Comparison of ENCODE assay signal across 26 cellular contexts in the genomic region with DNA sequence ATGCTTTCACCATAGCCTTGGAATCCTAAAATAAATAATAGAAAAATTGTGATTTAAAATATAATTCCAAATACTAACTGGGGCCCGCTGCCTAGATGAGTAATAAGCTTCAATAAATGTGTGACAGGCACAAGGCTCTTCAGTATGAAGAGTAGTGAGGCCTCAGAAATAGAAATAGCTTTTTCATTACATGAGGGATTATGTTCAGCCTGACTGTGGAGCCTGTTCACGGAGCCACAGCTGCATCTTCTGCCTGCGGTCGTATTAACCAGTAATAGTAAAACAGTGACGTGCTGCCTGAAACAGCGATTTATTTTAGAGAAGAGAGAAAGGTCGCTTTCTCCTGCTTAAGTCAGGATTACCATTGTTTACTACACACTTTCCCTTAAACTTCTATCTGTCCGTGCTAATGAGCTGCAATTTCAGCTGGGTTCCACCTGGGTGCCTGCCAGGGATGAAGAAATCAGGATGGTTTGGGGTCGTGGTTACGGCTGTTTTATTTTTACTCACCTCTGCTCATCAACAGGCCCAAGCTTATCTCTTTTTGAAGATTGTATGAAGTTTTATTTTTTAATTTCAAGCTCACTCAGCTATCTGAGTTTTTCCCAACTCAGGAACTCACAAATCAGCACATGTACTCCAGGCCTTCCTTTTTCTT.
A peak's percentile ranks its signal among the peaks of the same experiment; 100 is the strongest.
DNase-seq lines count a peak whose midpoint lies in the region; ATAC-seq and TF ChIP-seq lines count a peak whose summit lies in the region.
"Had no signal": no experiment of that assay in that cellular context is flagged by ENCODE, and none has a peak within 500 bp of the region (broad histone marks: within the 10 kb centered on the region; RNA-seq: fewer than 3 reads in every experiment).

No MANE protein-coding gene starts in this region.

- H3K4me1 Mint-ChIP-seq in GM23338 (peaks cover 6% of the 10 kb centered on the region; the same call in 2 of the 3 replicates), brain (peaks cover 80% of the 10 kb centered on the region)
- H3K4me1 Mint-ChIP-seq: activated CD8-positive, alpha-beta memory T cell treated with anti-CD3 and anti-CD28 coated beads, Interleukin-2, amount 10 ng/mL, durations not matched to agents 7 days and 5 days had no signal

- H3F3A ChIP-seq in GM23338 (replicated peaks; ENCODE audit: low read depth), result no peaks in the 10 kb centered on the region

- H3K27ac ChIP-seq in GM23338 (ENCODE audit: low read depth) (no peak overlapping the region), ovary (peak overlapping the region; percentile 9 to 29)
- H3K27ac ChIP-seq: brain microvascular endothelial cell, spleen had no signal

- no peaks in the 10 kb centered on the region for H3K36me3 ChIP-seq in GM23338 (ENCODE audit: insufficient read depth)
- no peaks in the 10 kb centered on the region for H3K36me3 ChIP-seq in ovary
- H3K36me3 ChIP-seq: brain microvascular endothelial cell, spleen had no signal

- H3K27me3 Mint-ChIP-seq in GM23338 (ENCODE audit: insufficient read depth, low read depth, poor library complexity) (peaks cover 2% of the 10 kb centered on the region), brain (no peaks in the 10 kb centered on the region)
- H3K27me3 Mint-ChIP-seq: activated CD8-positive, alpha-beta memory T cell treated with anti-CD3 and anti-CD28 coated beads, Interleukin-2, amount 10 ng/mL, durations not matched to agents 7 days and 5 days had no signal

- TF ChIP-seq EP300 in ovary (IDR thresholded peaks at IDR 0.05), result no peak

- 0 out of 2 replicates have a peak overlapping the region, but pooled peaks have one; percentile 28 for H2AFZ ChIP-seq in GM23338

- TF ChIP-seq CTCF in GM23338 (conservative IDR thresholded peaks at IDR 0.05; ENCODE audit: low read depth in 2 of 2) (no peak), brain (conservative IDR thresholded peaks at IDR 0.05) (no peak), ovary (IDR thresholded peaks at IDR 0.05) (no peak)

- no peaks in the 10 kb centered on the region for H4K20me1 ChIP-seq in GM23338 (replicated peaks; ENCODE audit: insufficient read depth)
- H4K20me1 ChIP-seq: BLaER1 treated with 17β-estradiol and CSF1 and Interleukin-3, amounts not matched to agents 10 nM and 100 nM had no signal

- no peaks in the 10 kb centered on the region for H3K9me3 Mint-ChIP-seq in GM23338
- no peaks in the 10 kb centered on the region for H3K9me3 Mint-ChIP-seq in brain

- H3K79me2 ChIP-seq in GM23338 (replicated peaks; ENCODE audit: insufficient read depth), result no peaks in the 10 kb centered on the region

- H3K27me3 ChIP-seq in GM23338 (ENCODE audit: insufficient read depth), result no peaks in the 10 kb centered on the region
- no peaks in the 10 kb centered on the region for H3K27me3 ChIP-seq in ovary
- H3K27me3 ChIP-seq: BLaER1 treated with 17β-estradiol and CSF1 and Interleukin-3, amounts not matched to agents 10 nM and 100 nM; brain microvascular endothelial cell; spleen had no signal

- intact Hi-C loops in left ventricle myocardium superior (cut with micrococcal nuclease), result no loop called here
- intact Hi-C loops in ovary (cut with DNase I), result no loop called here

- peaks cover 6% of the 10 kb centered on the region; the same call in 1 of the 2 replicates for H3K9me2 ChIP-seq in GM23338 (ENCODE audit: insufficient read depth)

- whole genome bisulfite sequencing in ovary, 3 donors, result 11 to 31% (median 13%) methylated on average over 10 of the region's 10 CpGs

- no peak overlapping the region for H3K4me2 ChIP-seq in GM23338

- no peaks in the 10 kb centered on the region for H3K36me3 Mint-ChIP-seq in GM23338 (ENCODE audit: low read depth)
- no peaks in the 10 kb centered on the region for H3K36me3 Mint-ChIP-seq in brain
- H3K36me3 Mint-ChIP-seq: activated CD8-positive, alpha-beta memory T cell treated with anti-CD3 and anti-CD28 coated beads, Interleukin-2, amount 10 ng/mL, durations not matched to agents 7 days and 5 days had no signal

- H3K4me3 ChIP-seq in GM23338 (no peak overlapping the region), ovary (no peak overlapping the region)
- H3K4me3 ChIP-seq: BLaER1 treated with 17β-estradiol and CSF1 and Interleukin-3, amounts not matched to agents 10 nM and 100 nM; spleen had no signal

- H3K4me3 Mint-ChIP-seq in GM23338 (no peak overlapping the region), brain (no peak overlapping the region)
- H3K4me3 Mint-ChIP-seq: activated CD8-positive, alpha-beta memory T cell treated with anti-CD3 and anti-CD28 coated beads, Interleukin-2, amount 10 ng/mL, durations not matched to agents 7 days and 5 days had no signal

- H3K9me3 ChIP-seq in ovary, result no peaks in the 10 kb centered on the region
- H3K9me3 ChIP-seq: BLaER1 treated with 17β-estradiol and CSF1 and Interleukin-3, amounts not matched to agents 10 nM and 100 nM; spleen had no signal

- H3K27ac Mint-ChIP-seq in GM23338 (no peak overlapping the region), brain (peak overlapping the region in 3 of 5 experiments; percentile 28 to 80 (median 62))
- H3K27ac Mint-ChIP-seq: activated CD8-positive, alpha-beta memory T cell treated with anti-CD3 and anti-CD28 coated beads, Interleukin-2, amount 10 ng/mL, durations not matched to agents 7 days and 5 days had no signal

- TF ChIP-seq POLR2A in ovary (IDR thresholded peaks at IDR 0.05), result no peak

- ATAC-seq in GM23338 (no peak; the same call in 2 of the 3 replicates), left ventricle myocardium superior (peak; percentile 75), HG02571 (IDR thresholded peaks at IDR 0.05; ENCODE audit: unreplicated experiment) (no peak), GM19328 (IDR thresholded peaks at IDR 0.05; ENCODE audit: unreplicated experiment) (no peak)
- ATAC-seq: activated CD8-positive, alpha-beta memory T cell treated with anti-CD3 and anti-CD28 coated beads, Interleukin-2, amount 10 ng/mL, durations not matched to agents 7 days and 5 days had no signal

- H3K4me1 ChIP-seq in GM23338 (ENCODE audit: insufficient read depth), result no peaks in the 10 kb centered on the region
- H3K4me1 ChIP-seq in ovary (ENCODE audit: insufficient read depth), result peaks cover 9% of the 10 kb centered on the region
- H3K4me1 ChIP-seq: spleen had no signal

- DNase-seq in GM23338 (ENCODE audit: low spot score) (no peak), left ventricle myocardium superior (no peak), ovary (peak; percentile 28 to 76 (median 60)), NCI-H510A treated with DMSO at 0.1 percent for 48 hours (lab: John Stamatoyannopoulos, UW) (no peak), SHP77 treated with DMSO at 0.1 percent for 48 hours (lab: John Stamatoyannopoulos, UW) (no peak)
- DNase-seq: ACHN; activated CD4-positive, alpha-beta T cell treated with anti-CD3 and anti-CD28 coated beads, Interleukin-2, amount 50 U/mL, for 1 hour; activated CD8-positive, alpha-beta memory T cell treated with anti-CD3 and anti-CD28 coated beads, Interleukin-2, amount 10 ng/mL, durations not matched to agents 7 days and 5 days; activated naive CD4-positive, alpha-beta T cell; activated T-cell treated with anti-CD3 and anti-CD28 coated beads, Interleukin-2, amount 50 U/mL, for 48 hours; brain microvascular endothelial cell; COR-L47; effector CD8-positive, alpha-beta T cell; H7; KBM-7; mammary epithelial cell; NCI-H1417; NCI-H2081; NCI-H226; spleen; stimulated activated CD4-positive, alpha-beta T cell treated with anti-CD3 and anti-CD28 coated beads, Interleukin-2, amount 100 ng/mL, for 48 hours; trophoblast cell had no signal

TF ChIP-seq in GM23338, 12 proteins besides CTCF, POLR2A, EP300 and RAD21 (continues in another document):
- no peak for TF ChIP-seq ZNF114 (CRISPR knock-in tag; IDR thresholded peaks at IDR 0.05)
- TF ChIP-seq, protein P1, sequence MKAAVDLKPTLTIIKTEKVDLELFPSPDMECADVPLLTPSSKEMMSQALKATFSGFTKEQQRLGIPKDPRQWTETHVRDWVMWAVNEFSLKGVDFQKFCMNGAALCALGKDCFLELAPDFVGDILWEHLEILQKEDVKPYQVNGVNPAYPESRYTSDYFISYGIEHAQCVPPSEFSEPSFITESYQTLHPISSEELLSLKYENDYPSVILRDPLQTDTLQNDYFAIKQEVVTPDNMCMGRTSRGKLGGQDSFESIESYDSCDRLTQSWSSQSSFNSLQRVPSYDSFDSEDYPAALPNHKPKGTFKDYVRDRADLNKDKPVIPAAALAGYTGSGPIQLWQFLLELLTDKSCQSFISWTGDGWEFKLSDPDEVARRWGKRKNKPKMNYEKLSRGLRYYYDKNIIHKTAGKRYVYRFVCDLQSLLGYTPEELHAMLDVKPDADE (IDR thresholded peaks at IDR 0.05), result no peak
- TF ChIP-seq ZNF331 (CRISPR knock-in tag; IDR thresholded peaks at IDR 0.05; ENCODE audit: low read depth), result no peak
- TF ChIP-seq, protein P2, sequence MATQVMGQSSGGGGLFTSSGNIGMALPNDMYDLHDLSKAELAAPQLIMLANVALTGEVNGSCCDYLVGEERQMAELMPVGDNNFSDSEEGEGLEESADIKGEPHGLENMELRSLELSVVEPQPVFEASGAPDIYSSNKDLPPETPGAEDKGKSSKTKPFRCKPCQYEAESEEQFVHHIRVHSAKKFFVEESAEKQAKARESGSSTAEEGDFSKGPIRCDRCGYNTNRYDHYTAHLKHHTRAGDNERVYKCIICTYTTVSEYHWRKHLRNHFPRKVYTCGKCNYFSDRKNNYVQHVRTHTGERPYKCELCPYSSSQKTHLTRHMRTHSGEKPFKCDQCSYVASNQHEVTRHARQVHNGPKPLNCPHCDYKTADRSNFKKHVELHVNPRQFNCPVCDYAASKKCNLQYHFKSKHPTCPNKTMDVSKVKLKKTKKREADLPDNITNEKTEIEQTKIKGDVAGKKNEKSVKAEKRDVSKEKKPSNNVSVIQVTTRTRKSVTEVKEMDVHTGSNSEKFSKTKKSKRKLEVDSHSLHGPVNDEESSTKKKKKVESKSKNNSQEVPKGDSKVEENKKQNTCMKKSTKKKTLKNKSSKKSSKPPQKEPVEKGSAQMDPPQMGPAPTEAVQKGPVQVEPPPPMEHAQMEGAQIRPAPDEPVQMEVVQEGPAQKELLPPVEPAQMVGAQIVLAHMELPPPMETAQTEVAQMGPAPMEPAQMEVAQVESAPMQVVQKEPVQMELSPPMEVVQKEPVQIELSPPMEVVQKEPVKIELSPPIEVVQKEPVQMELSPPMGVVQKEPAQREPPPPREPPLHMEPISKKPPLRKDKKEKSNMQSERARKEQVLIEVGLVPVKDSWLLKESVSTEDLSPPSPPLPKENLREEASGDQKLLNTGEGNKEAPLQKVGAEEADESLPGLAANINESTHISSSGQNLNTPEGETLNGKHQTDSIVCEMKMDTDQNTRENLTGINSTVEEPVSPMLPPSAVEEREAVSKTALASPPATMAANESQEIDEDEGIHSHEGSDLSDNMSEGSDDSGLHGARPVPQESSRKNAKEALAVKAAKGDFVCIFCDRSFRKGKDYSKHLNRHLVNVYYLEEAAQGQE (IDR thresholded peaks at IDR 0.05; ENCODE audit: unreplicated experiment), result no peak
- TF ChIP-seq JUNB (IDR thresholded peaks at IDR 0.05; ENCODE audit: unreplicated experiment), result no peak
- TF ChIP-seq EZH2phosphoT487 (IDR thresholded peaks at IDR 0.05; ENCODE audit: unreplicated experiment), result no peak
- no peak for TF ChIP-seq CREB1 (CRISPR knock-in tag; IDR thresholded peaks at IDR 0.05; ENCODE audit: low read depth)

Comparison
In these comparisons a context has a peak if more than half of its experiments do, and no peak if none do; other contexts are left out.
1. DNase-seq: peak in ovary (5 of 5); none in GM23338 (single experiment), left ventricle myocardium superior (single experiment), NCI-H510A treated with DMSO at 0.1 percent for 48 hours (single experiment) and SHP77 treated with DMSO at 0.1 percent for 48 hours (single experiment).